ENCODE assay signal across 10 cellular contexts in genomic region chr7:16660702-16661464, GRCh38. TPM values are rescaled to one million over a fixed set of nuclear protein-coding genes. Genes with fewer than 3 reads are reported as not detected.
DNase-seq lines count a peak whose midpoint lies in the region; ATAC-seq and TF ChIP-seq lines count a peak whose summit lies in the region.
"Had no signal": no experiment of that assay in that cellular context is flagged by ENCODE, and none has a peak within 500 bp of the region (broad histone marks: within the 10 kb centered on the region; RNA-seq: fewer than 3 reads in every experiment).

No MANE protein-coding gene starts in this region.

- no peak for DNase-seq in activated CD8-positive, alpha-beta memory T cell treated with anti-CD3 and anti-CD28 coated beads, Interleukin-2, amount 10 ng/mL, durations not matched to agents 7 days and 5 days
- no peak for DNase-seq in activated CD8-positive, alpha-beta memory T cell treated with anti-CD3 and anti-CD28 coated beads for 24 hours
- DNase-seq in OCI-M1 (lab: John Stamatoyannopoulos, UW) (peak; percentile 61), foreskin fibroblast (peak; percentile 45 to 74), dorsolateral prefrontal cortex (no peak), GM03348 (ENCODE audit: low spot score) (no peak)
- DNase-seq in stimulated activated naive CD8-positive, alpha-beta T cell treated with anti-CD3 and anti-CD28 coated beads, Interleukin-15, amount 100 ng/mL, for 72 hours, result no peak
- no peak for DNase-seq in activated CD4-positive, alpha-beta memory T cell treated with anti-CD3 and anti-CD28 coated beads for 36 hours
- DNase-seq: CD4-positive, CD25-positive, alpha-beta regulatory T cell had no signal

- intact Hi-C loops in activated CD4-positive, alpha-beta memory T cell treated with anti-CD3 and anti-CD28 coated beads for 36 hours (cut with micrococcal nuclease), result loop anchor here (1.0 to 2.0 kb wide), 2 partner anchors 14 to 41 kb away; partner anchors contain the start of gene BZW2
- intact Hi-C loops in dorsolateral prefrontal cortex (cut with DNase I), result no loop called here

- no peaks in the 10 kb centered on the region for H3K9me3 Mint-ChIP-seq in activated CD8-positive, alpha-beta memory T cell treated with anti-CD3 and anti-CD28 coated beads, Interleukin-2, amount 10 ng/mL, durations not matched to agents 7 days and 5 days (ENCODE audit: low read depth)
- H3K9me3 Mint-ChIP-seq in stimulated activated naive CD8-positive, alpha-beta T cell treated with anti-CD3 and anti-CD28 coated beads, Interleukin-15, amount 100 ng/mL, for 72 hours, result no peaks in the 10 kb centered on the region
- no peaks in the 10 kb centered on the region for H3K9me3 Mint-ChIP-seq in activated CD4-positive, alpha-beta memory T cell treated with anti-CD3 and anti-CD28 coated beads for 36 hours
- H3K9me3 Mint-ChIP-seq: CD4-positive, CD25-positive, alpha-beta regulatory T cell; nephron had no signal

- no peak overlapping the region for H3K27ac Mint-ChIP-seq in activated CD8-positive, alpha-beta memory T cell treated with anti-CD3 and anti-CD28 coated beads, Interleukin-2, amount 10 ng/mL, durations not matched to agents 7 days and 5 days
- peak overlapping the region in 1 of 2 donors; percentile 35 for H3K27ac Mint-ChIP-seq in stimulated activated naive CD8-positive, alpha-beta T cell treated with anti-CD3 and anti-CD28 coated beads, Interleukin-15, amount 100 ng/mL, for 72 hours
- H3K27ac Mint-ChIP-seq in activated CD4-positive, alpha-beta memory T cell treated with anti-CD3 and anti-CD28 coated beads for 36 hours, result no peak overlapping the region
- H3K27ac Mint-ChIP-seq: CD4-positive, CD25-positive, alpha-beta regulatory T cell had no signal

- POLR2A ChIA-PET in activated CD4-positive, alpha-beta memory T cell treated with anti-CD3 and anti-CD28 coated beads for 36 hours (lab: Charles Lee), result no interaction called here

- no peak overlapping the region for H3K4me3 Mint-ChIP-seq in activated CD8-positive, alpha-beta memory T cell treated with anti-CD3 and anti-CD28 coated beads, Interleukin-2, amount 10 ng/mL, durations not matched to agents 7 days and 5 days
- H3K4me3 Mint-ChIP-seq in stimulated activated naive CD8-positive, alpha-beta T cell treated with anti-CD3 and anti-CD28 coated beads, Interleukin-15, amount 100 ng/mL, for 72 hours, result no peak overlapping the region
- H3K4me3 Mint-ChIP-seq in activated CD4-positive, alpha-beta memory T cell treated with anti-CD3 and anti-CD28 coated beads for 36 hours, result no peak overlapping the region
- H3K4me3 Mint-ChIP-seq: CD4-positive, CD25-positive, alpha-beta regulatory T cell had no signal

- H3K27me3 ChIP-seq in dorsolateral prefrontal cortex, result no peaks in the 10 kb centered on the region

- ATAC-seq in activated CD8-positive, alpha-beta memory T cell treated with anti-CD3 and anti-CD28 coated beads, Interleukin-2, amount 10 ng/mL, durations not matched to agents 7 days and 5 days, result peak; percentile 9
- ATAC-seq in stimulated activated naive CD8-positive, alpha-beta T cell treated with anti-CD3 and anti-CD28 coated beads, Interleukin-15, amount 100 ng/mL, for 72 hours, result peak; percentile 84

- peak overlapping the region in 1 of 59 donors; percentile 4 for H3K27ac ChIP-seq in dorsolateral prefrontal cortex

- peaks cover 15% of the 10 kb centered on the region for H3K4me1 Mint-ChIP-seq in activated CD8-positive, alpha-beta memory T cell treated with anti-CD3 and anti-CD28 coated beads, Interleukin-2, amount 10 ng/mL, durations not matched to agents 7 days and 5 days
- H3K4me1 Mint-ChIP-seq in stimulated activated naive CD8-positive, alpha-beta T cell treated with anti-CD3 and anti-CD28 coated beads, Interleukin-15, amount 100 ng/mL, for 72 hours, result peaks cover 32% of the 10 kb centered on the region
- H3K4me1 Mint-ChIP-seq in activated CD4-positive, alpha-beta memory T cell treated with anti-CD3 and anti-CD28 coated beads for 36 hours (ENCODE audit: low read depth), result peaks cover 19% of the 10 kb centered on the region

- peaks cover 26% of the 10 kb centered on the region for H3K36me3 Mint-ChIP-seq in activated CD8-positive, alpha-beta memory T cell treated with anti-CD3 and anti-CD28 coated beads, Interleukin-2, amount 10 ng/mL, durations not matched to agents 7 days and 5 days
- H3K36me3 Mint-ChIP-seq in activated CD4-positive, alpha-beta memory T cell treated with anti-CD3 and anti-CD28 coated beads for 36 hours, result peaks cover 18% of the 10 kb centered on the region

- no peaks in the 10 kb centered on the region for H3K27me3 Mint-ChIP-seq in activated CD8-positive, alpha-beta memory T cell treated with anti-CD3 and anti-CD28 coated beads, Interleukin-2, amount 10 ng/mL, durations not matched to agents 7 days and 5 days
- no peaks in the 10 kb centered on the region for H3K27me3 Mint-ChIP-seq in stimulated activated naive CD8-positive, alpha-beta T cell treated with anti-CD3 and anti-CD28 coated beads, Interleukin-15, amount 100 ng/mL, for 72 hours
- H3K27me3 Mint-ChIP-seq in activated CD4-positive, alpha-beta memory T cell treated with anti-CD3 and anti-CD28 coated beads for 36 hours, result no peaks in the 10 kb centered on the region
- H3K27me3 Mint-ChIP-seq: CD4-positive, CD25-positive, alpha-beta regulatory T cell had no signal

- TF ChIP-seq CTCF in foreskin fibroblast (IDR thresholded peaks at IDR 0.05; ENCODE audit: low read depth, low read length), result no peak
- TF ChIP-seq CTCF in dorsolateral prefrontal cortex (IDR thresholded peaks at IDR 0.05 in 54 of 56, conservative IDR thresholded peaks at IDR 0.05 in 2 of 56; ENCODE audit: low read depth in 1 of 56, partially characterized antibody in 56 of 56), result no peak

- CTCF ChIA-PET in activated CD8-positive, alpha-beta memory T cell treated with anti-CD3 and anti-CD28 coated beads, Interleukin-2, amount 10 ng/mL, durations not matched to agents 7 days and 5 days (lab: Charles Lee), result no interaction called here
- CTCF ChIA-PET in activated CD4-positive, alpha-beta memory T cell treated with anti-CD3 and anti-CD28 coated beads for 36 hours (lab: Charles Lee), result no interaction called here

- H3K4me3 ChIP-seq in foreskin fibroblast (ENCODE audit: low read depth in 1 of 2, low read length in 2 of 2) (no peak overlapping the region), dorsolateral prefrontal cortex (no peak overlapping the region)

RNA-seq across cellular contexts. Expression of gene BZW2, which starts 14.9 kb away (rescaled TPM):
- 10 to 100 TPM; 49.9 to 72.1 TPM for total RNA-seq in activated CD8-positive, alpha-beta memory T cell treated with anti-CD3 and anti-CD28 coated beads, Interleukin-2, amount 10 ng/mL, durations not matched to agents 7 days and 5 days
- total RNA-seq in activated CD4-positive, alpha-beta memory T cell treated with anti-CD3 and anti-CD28 coated beads for 36 hours, result 10 to 100 TPM; 84.2 to 89.8 TPM
- total RNA-seq in dorsolateral prefrontal cortex, result 10 to 100 TPM; 10.3 to 36.8 (median 24.1) TPM

RNA-seq across cellular contexts. Expression of gene ANKMY2, which starts 15.3 kb away (rescaled TPM):
- total RNA-seq in activated CD8-positive, alpha-beta memory T cell treated with anti-CD3 and anti-CD28 coated beads, Interleukin-2, amount 10 ng/mL, durations not matched to agents 7 days and 5 days, result 10 to 100 TPM; 11.5 to 13.1 TPM
- 1 to 10 TPM; 7.8 to 8.4 TPM for total RNA-seq in activated CD4-positive, alpha-beta memory T cell treated with anti-CD3 and anti-CD28 coated beads for 36 hours
- total RNA-seq in dorsolateral prefrontal cortex, result 10 to 100 TPM; 19.4 to 57.2 (median 37.9) TPM

Comparison
In these comparisons a context has a peak if more than half of its experiments do, and no peak if none do; other contexts are left out.
1. DNase-seq: peak in OCI-M1 (single experiment) and foreskin fibroblast (2 of 2); none in activated CD8-positive, alpha-beta memory T cell treated with anti-CD3 and anti-CD28 coated beads, Interleukin-2, amount 10 ng/mL, durations not matched to agents 7 days and 5 days (single experiment), activated CD8-positive, alpha-beta memory T cell treated with anti-CD3 and anti-CD28 coated beads for 24 hours (single experiment), stimulated activated naive CD8-positive, alpha-beta T cell treated with anti-CD3 and anti-CD28 coated beads, Interleukin-15, amount 100 ng/mL, for 72 hours (0 of 2), activated CD4-positive, alpha-beta memory T cell treated with anti-CD3 and anti-CD28 coated beads for 36 hours (single experiment), dorsolateral prefrontal cortex (0 of 10) and GM03348 (single experiment).